Comparison of ENCODE assay signal across 12 cellular contexts in genomic region chr16:58339452-58339938, GRCh38. TPM values are rescaled to one million over a fixed set of nuclear protein-coding genes. Genes with fewer than 3 reads are reported as not detected.
A peak's percentile ranks its signal among the peaks of the same experiment; 100 is the strongest.
DNase-seq lines count a peak whose midpoint lies in the region; ATAC-seq, FAIRE-seq and TF ChIP-seq lines count a peak whose summit lies in the region.
"Had no signal": no experiment of that assay in that cellular context is flagged by ENCODE, and none has a peak within 500 bp of the region (broad histone marks: within the 10 kb centered on the region; RNA-seq: fewer than 3 reads in every experiment).

No MANE protein-coding gene starts in this region.

- H3K9me3 ChIP-seq in astrocyte (ENCODE audit: insufficient read depth, low read depth, low read length), result no peaks in the 10 kb centered on the region
- H3K9me3 ChIP-seq: HAP-1 had no signal

- H3K4me3 ChIP-seq in astrocyte (ENCODE audit: insufficient read depth, low read depth, low read length), result no peak overlapping the region
- H3K4me3 ChIP-seq: HAP-1 had no signal

- ATAC-seq in T-cell (replicated peaks in 1 of 4) (no peak), HG02763 (IDR thresholded peaks at IDR 0.05; ENCODE audit: unreplicated experiment) (no peak)

- H3K9ac ChIP-seq in astrocyte (ENCODE audit: low read length), result no peak overlapping the region

- peaks cover 3% of the 10 kb centered on the region for H3K27me3 ChIP-seq in astrocyte (ENCODE audit: insufficient read depth, low read length)

- H3K27me3 Mint-ChIP-seq in astrocyte (ENCODE audit: low read depth, unreplicated experiment) (no peaks in the 10 kb centered on the region), T-cell (peaks cover 8 to 16% of the 10 kb centered on the region in 2 donors)

- no peak overlapping the region for H3K4me2 ChIP-seq in astrocyte (ENCODE audit: low read length)

- no peak for FAIRE-seq in astrocyte (lab: Jason Lieb, UNC)
- FAIRE-seq: colon had no signal

- CTCF ChIA-PET in HEK293T (lab: Yijun Ruan, JAX) (interaction anchor here (0.8 to 0.9 kb wide), 3 partner anchors 148 to 417 kb away, joined by 3 to 11 read pairs (median 4); no protein-coding TSS in a partner anchor), T-cell (lab: Charles Lee) (no interaction called here)

- no peak overlapping the region for H3K27ac Mint-ChIP-seq in astrocyte (ENCODE audit: unreplicated experiment)
- no peak overlapping the region for H3K27ac Mint-ChIP-seq in T-cell

- H3K36me3 Mint-ChIP-seq in astrocyte (ENCODE audit: low read depth, unreplicated experiment) (no peaks in the 10 kb centered on the region), T-cell (no peaks in the 10 kb centered on the region)

- H3K4me3 Mint-ChIP-seq in astrocyte (ENCODE audit: unreplicated experiment), result no peak overlapping the region
- no peak overlapping the region for H3K4me3 Mint-ChIP-seq in T-cell

- H3K9me3 Mint-ChIP-seq in astrocyte (ENCODE audit: unreplicated experiment), result no peaks in the 10 kb centered on the region
- no peaks in the 10 kb centered on the region for H3K9me3 Mint-ChIP-seq in T-cell

- POLR2A ChIA-PET in HEK293T (lab: Yijun Ruan, JAX) (interaction anchor here (1.4 kb wide), 1 partner anchor 53 kb away, joined by 5 read pairs; the partner anchor contains the start of gene GINS3), T-cell (lab: Charles Lee) (no interaction called here)

- H4K20me1 ChIP-seq in astrocyte (ENCODE audit: insufficient read depth, low read length), result no peaks in the 10 kb centered on the region

- no peaks in the 10 kb centered on the region for H3K4me1 ChIP-seq in astrocyte (ENCODE audit: insufficient read depth, low read length)

- H3K36me3 ChIP-seq in astrocyte (ENCODE audit: insufficient read depth, low read length), result no peaks in the 10 kb centered on the region
- H3K36me3 ChIP-seq: HAP-1 had no signal

- peak; percentile 38 for TF ChIP-seq CTCF in astrocyte (IDR thresholded peaks at IDR 0.05; ENCODE audit: insufficient read depth, low read depth, low read length)

- H2AFZ ChIP-seq in astrocyte (ENCODE audit: low read depth, low read length), result no peak overlapping the region

- H3K79me2 ChIP-seq in astrocyte (ENCODE audit: insufficient read depth, low read length), result no peaks in the 10 kb centered on the region

- H3K27ac ChIP-seq in astrocyte (ENCODE audit: low read depth, low read length), result no peak overlapping the region

- no peaks in the 10 kb centered on the region for H3K4me1 Mint-ChIP-seq in astrocyte (ENCODE audit: low read depth, unreplicated experiment)
- H3K4me1 Mint-ChIP-seq in T-cell, result peaks cover 6 to 7% (median 7%) of the 10 kb centered on the region in 3 donors

- DNase-seq in AG20443 (ENCODE audit: low spot score) (peak; percentile 46), HEK293T (ENCODE audit: extremely low spot score) (peak; percentile 48), astrocyte (ENCODE audit: low read depth) (peak; percentile 12), iPS-NIHi11 (ENCODE audit: low spot score) (peak; percentile 45), T-cell (no peak), medulla oblongata (ENCODE audit: extremely low spot score) (no peak), RPMI8226 (no peak)
- DNase-seq: activated CD4-positive, alpha-beta T cell treated with anti-CD3 and anti-CD28 coated beads for 1 hour; NCI-H187 treated with DMSO at 0.1 percent for 48 hours had no signal

TF ChIP-seq in HEK293T, 16 proteins besides CTCF, POLR2A, EP300 and RAD21:
- TF ChIP-seq FOXK2 (IDR thresholded peaks at IDR 0.05), result no peak

RNA-seq across cellular contexts. Expression of gene PRSS54, which starts 44.7 kb away (rescaled TPM):
- total RNA-seq in astrocyte (not detected in 2 replicates), T-cell (not detected)

RNA-seq across cellular contexts. Expression of gene GINS3, which starts 52.8 kb away (rescaled TPM):
- total RNA-seq in astrocyte (2.5 and 3.6 TPM in 2 replicates), T-cell (1 to 10 TPM in 4 of 5 donors, under 1 TPM in 1; 0.98 to 1.6 (median 1.3) TPM)

Comparison
In these comparisons a context has a peak if more than half of its experiments do, and no peak if none do; other contexts are left out.
1. DNase-seq: peak in AG20443 (single experiment), HEK293T (single experiment), astrocyte (single experiment) and iPS-NIHi11 (single experiment); none in T-cell (0 of 34), medulla oblongata (single experiment) and RPMI8226 (single experiment).